9 cellular contexts compared by ENCODE assay signal in the genomic region with DNA sequence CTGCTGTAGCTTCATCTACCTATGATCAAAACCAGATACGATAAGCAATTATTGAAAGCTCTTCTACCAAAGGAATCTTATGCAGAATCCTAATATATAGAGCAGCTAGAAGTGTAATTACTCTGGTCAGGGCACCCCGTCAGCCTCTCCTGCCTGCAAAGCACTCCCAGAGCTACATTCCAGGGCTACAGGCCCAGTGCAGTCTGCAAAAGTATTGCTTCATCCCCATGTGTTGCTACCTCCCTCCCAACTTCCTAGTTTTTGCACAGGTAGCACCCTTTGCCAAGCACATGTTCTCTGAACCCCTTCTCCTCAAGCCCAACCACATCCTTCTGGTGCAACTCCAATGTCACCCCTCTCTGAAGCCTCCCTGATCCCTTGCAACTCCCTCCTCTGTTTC. TPM values are rescaled to one million over a fixed set of nuclear protein-coding genes. Genes with fewer than 3 reads are reported as not detected.
"Had no signal": no experiment of that assay in that cellular context is flagged by ENCODE, and none has a peak within 500 bp of the region (broad histone marks: within the 10 kb centered on the region; RNA-seq: fewer than 3 reads in every experiment).

No MANE protein-coding gene starts in this region.

- DNase-seq: IMR-90, KBM-7, KG1 had no signal

- ATAC-seq: K562 had no signal

- H3K4me1 Mint-ChIP-seq: IgD-negative memory B cell had no signal

- H3K4me3 Mint-ChIP-seq: IgD-negative memory B cell had no signal

- H3K27ac ChIP-seq: HL-60 had no signal

- H3K4me3 ChIP-seq: K562 had no signal

- FAIRE-seq: HTR-8/SVneo, K562 had no signal

- H3K27ac Mint-ChIP-seq: IgD-negative memory B cell had no signal

RNA-seq across cellular contexts. Expression of a gene that starts 7.0 kb away (rescaled TPM):
- total RNA-seq: HT-29, HT1080, IMR-90 had no signal
- polyA plus RNA-seq: IgD-negative memory B cell, IMR-90 had no signal

RNA-seq across cellular contexts. Expression of a gene that starts 35.2 kb away (rescaled TPM):
- total RNA-seq: HT-29, IMR-90 had no signal
